In genomic region chr12:64672925-64673409, GRCh38 we compare ENCODE assay signal across 8 cellular contexts.
A peak's percentile ranks its signal among the peaks of the same experiment; 100 is the strongest.
DNase-seq lines count a peak whose midpoint lies in the region; ATAC-seq and TF ChIP-seq lines count a peak whose summit lies in the region.

No MANE protein-coding gene starts in this region.

- peak overlapping the region; percentile 97 for H3K27ac Mint-ChIP-seq in activated T-cell treated with anti-CD3 and anti-CD28 coated beads, Interleukin-2, amount 50 U/mL, for 24 hours

- H3K9me3 ChIP-seq in body of pancreas (no peaks in the 10 kb centered on the region), mesodermal cell (ENCODE audit: control insufficient read depth, low read length) (no peaks in the 10 kb centered on the region)

- H3K4me1 ChIP-seq in body of pancreas (peaks cover 86% of the 10 kb centered on the region), mesodermal cell (ENCODE audit: control insufficient read depth, insufficient read depth, low read length, poor library complexity, severe bottlenecking) (peaks cover 65% of the 10 kb centered on the region)

- H3K27ac ChIP-seq in body of pancreas (peak overlapping the region; percentile 46 to 85 (median 71)), mesodermal cell (ENCODE audit: low read depth, low read length, severe bottlenecking) (peak overlapping the region; percentile 58)

- TF ChIP-seq POLR2A in body of pancreas (IDR thresholded peaks at IDR 0.05): no peak

- intact Hi-C loops in body of pancreas (cut with DNase I): loop anchor here (10.0 kb wide), 1 partner anchor 58 kb away; the partner anchor contains the start of gene RASSF3

- TF ChIP-seq CTCF in body of pancreas (IDR thresholded peaks at IDR 0.05): no peak

- 12 to 18% methylated on average over 8 of the region's 8 CpGs for WGBS in body of pancreas, 2 donors
- 64 to 67% methylated on average over 4 to 6 of the region's 8 CpGs for WGBS in mesodermal cell (ENCODE audit: insufficient coverage in 2 of 2), 2 experiments

- peak; percentile 49 for ATAC-seq in body of pancreas
- ATAC-seq in HG02973 (IDR thresholded peaks at IDR 0.05; ENCODE audit: unreplicated experiment): no peak
- no peak for ATAC-seq in HG03196 (IDR thresholded peaks at IDR 0.05; ENCODE audit: unreplicated experiment)
- ATAC-seq in GM21528 (IDR thresholded peaks at IDR 0.05; ENCODE audit: low FRiP score, unreplicated experiment): no peak

- H3K9me3 Mint-ChIP-seq in activated T-cell treated with anti-CD3 and anti-CD28 coated beads, Interleukin-2, amount 50 U/mL, for 24 hours: no peaks in the 10 kb centered on the region

- H3K4me3 Mint-ChIP-seq in activated T-cell treated with anti-CD3 and anti-CD28 coated beads, Interleukin-2, amount 50 U/mL, for 24 hours: peak overlapping the region; percentile 40

- H3K27me3 Mint-ChIP-seq in activated T-cell treated with anti-CD3 and anti-CD28 coated beads, Interleukin-2, amount 50 U/mL, for 24 hours: no peaks in the 10 kb centered on the region

- H3K36me3 ChIP-seq in body of pancreas (replicated peaks in 1 of 2; ENCODE audit: insufficient read depth in 1 of 2, low read depth in 2 of 2) (no peaks in the 10 kb centered on the region), mesodermal cell (ENCODE audit: control insufficient read depth, insufficient read depth, low read length) (no peaks in the 10 kb centered on the region)

- H3K4me3 ChIP-seq in body of pancreas (no peak overlapping the region), mesodermal cell (ENCODE audit: extremely low read depth, insufficient read depth, low read length, poor library complexity, severe bottlenecking) (no peak overlapping the region)

- peaks cover 12% of the 10 kb centered on the region for H3K36me3 Mint-ChIP-seq in activated T-cell treated with anti-CD3 and anti-CD28 coated beads, Interleukin-2, amount 50 U/mL, for 24 hours (ENCODE audit: low read depth)

- no peaks in the 10 kb centered on the region for H3K27me3 ChIP-seq in body of pancreas

- peaks cover 92% of the 10 kb centered on the region for H3K4me1 Mint-ChIP-seq in activated T-cell treated with anti-CD3 and anti-CD28 coated beads, Interleukin-2, amount 50 U/mL, for 24 hours (ENCODE audit: low read depth)

- DNase-seq in activated T-cell treated with anti-CD3 and anti-CD28 coated beads, Interleukin-2, amount 50 U/mL, for 24 hours: peak; percentile 45
- DNase-seq in activated T-cell treated with anti-CD3 and anti-CD28 coated beads for 4 hours: no peak
- peak; percentile 74 for DNase-seq in NOMO-1 treated with DMSO at 0.1 percent for 48 hours (lab: John Stamatoyannopoulos, UW; ENCODE audit: unreplicated experiment)
- peak; percentile 73 to 84 (median 78) for DNase-seq in body of pancreas
